ENCODE assay signal across 22 cellular contexts in genomic region chr16:4455951-4456350, GRCh38.
"Had no signal": no experiment of that assay in that cellular context is flagged by ENCODE, and none has a peak within 500 bp of the region (broad histone marks: within the 10 kb centered on the region; RNA-seq: fewer than 3 reads in every experiment).

No MANE protein-coding gene starts in this region.

- H3K4me3 Mint-ChIP-seq: activated CD4-positive, alpha-beta memory T cell treated with anti-CD3 and anti-CD28 coated beads, Interleukin-2, amount 10 ng/mL, durations not matched to agents 7 days and 5 days; brain; T-helper 17 cell; type B pancreatic cell had no signal

- H3K27me3 ChIP-seq: colonic mucosa, esophagus squamous epithelium, hepatocyte had no signal

- H3K4me3 ChIP-seq: colonic mucosa, esophagus squamous epithelium, hepatocyte, prostate gland had no signal

- H3K4me1 ChIP-seq: colonic mucosa, prostate gland had no signal

- DNase-seq: activated CD4-positive, alpha-beta memory T cell treated with anti-CD3 and anti-CD28 coated beads, Interleukin-2, amount 10 ng/mL, durations not matched to agents 7 days and 5 days; activated CD4-positive, alpha-beta T cell treated with anti-CD3 and anti-CD28 coated beads for 4 hours; activated effector memory CD4-positive, alpha-beta T cell treated with anti-CD3 and anti-CD28 coated beads, Interleukin-2, amount 50 U/mL, for 16 hours; activated T-cell treated with anti-CD3 and anti-CD28 coated beads, Interleukin-2, amount 50 U/mL, for 48 hours; amygdala; central memory CD4-positive, alpha-beta T cell; colonic mucosa; esophagus squamous epithelium; islet precursor cell; midbrain; right cardiac atrium; small intestine; stimulated activated CD4-positive, alpha-beta T cell treated with anti-CD3 and anti-CD28 coated beads, Interleukin-4, amount 100 ng/mL, for 24 hours; stimulated activated naive CD8-positive, alpha-beta T cell treated with anti-CD3 and anti-CD28 coated beads, Interleukin-15, Interleukin-2, amounts not matched to agents 100 U/mL and 50 U/mL, for 24 hours; T-helper 17 cell; WERI-Rb-1 had no signal

- H3K27me3 Mint-ChIP-seq: activated CD4-positive, alpha-beta memory T cell treated with anti-CD3 and anti-CD28 coated beads, Interleukin-2, amount 10 ng/mL, durations not matched to agents 7 days and 5 days; T-helper 17 cell; type B pancreatic cell had no signal

- H3K27ac ChIP-seq: colonic mucosa, esophagus squamous epithelium, hepatocyte, prostate gland, WERI-Rb-1 had no signal

- H3K27ac Mint-ChIP-seq: activated CD4-positive, alpha-beta memory T cell treated with anti-CD3 and anti-CD28 coated beads, Interleukin-2, amount 10 ng/mL, durations not matched to agents 7 days and 5 days; type B pancreatic cell had no signal

- H3K9me3 ChIP-seq: colonic mucosa, esophagus squamous epithelium, prostate gland had no signal

- H3K36me3 ChIP-seq: colonic mucosa had no signal

- ATAC-seq: activated naive CD4-positive, alpha-beta T cell treated with anti-CD3 and anti-CD28 coated beads, Interleukin-2, amount 50 U/mL, for 72 hours; left lobe of liver; right cardiac atrium; stimulated activated naive CD8-positive, alpha-beta T cell treated with anti-CD3 and anti-CD28 coated beads, Interleukin-15, Interleukin-2, amounts not matched to agents 100 U/mL and 50 U/mL, for 24 hours; T-helper 17 cell had no signal

- H3K9me3 Mint-ChIP-seq: activated CD4-positive, alpha-beta memory T cell treated with anti-CD3 and anti-CD28 coated beads, Interleukin-2, amount 10 ng/mL, durations not matched to agents 7 days and 5 days; activated naive CD4-positive, alpha-beta T cell treated with anti-CD3 and anti-CD28 coated beads, Interleukin-2, amount 50 U/mL, for 72 hours; brain; type B pancreatic cell had no signal
